Comparison of ENCODE assay signal across 24 cellular contexts in genomic region chr10:88428976-88429375, GRCh38.
"Had no signal": no experiment of that assay in that cellular context is flagged by ENCODE, and none has a peak within 500 bp of the region (broad histone marks: within the 10 kb centered on the region; RNA-seq: fewer than 3 reads in every experiment).

No MANE protein-coding gene starts in this region.

- ATAC-seq: body of pancreas; left lobe of liver; stimulated activated memory B cell treated with anti-CD40 and anti-IgM and Interleukin-4, amounts not matched to agents 10 μg/mL and 1 μg/mL and 100 μg/mL, for 72 hours had no signal

- H3K9me3 ChIP-seq: body of pancreas, esophagus muscularis mucosa, mucosa of descending colon, right lobe of liver, tibial nerve had no signal

- H3K27me3 ChIP-seq: body of pancreas, esophagus muscularis mucosa, hepatocyte, right lobe of liver, tibial nerve had no signal

- H3K36me3 ChIP-seq: esophagus muscularis mucosa, right lobe of liver, tibial nerve had no signal

- H3K4me1 ChIP-seq: body of pancreas, right lobe of liver had no signal

- H3K4me3 ChIP-seq: body of pancreas, esophagus muscularis mucosa, hepatocyte, lung, mucosa of descending colon, right lobe of liver, tibial nerve had no signal

- H3K27ac ChIP-seq: body of pancreas, esophagus muscularis mucosa, hepatocyte, right lobe of liver had no signal

- DNase-seq: activated CD4-positive, alpha-beta T cell treated with anti-CD3 and anti-CD28 coated beads for 4 hours; activated CD4-positive, alpha-beta T cell treated with anti-CD3 and anti-CD28 coated beads, Interleukin-2, amount 50 U/mL, for 48 hours; activated CD8-positive, alpha-beta memory T cell treated with anti-CD3 and anti-CD28 coated beads for 24 hours; activated effector memory CD4-positive, alpha-beta T cell treated with Interleukin-2 at 50 U/mL for 16 hours; activated naive CD4-positive, alpha-beta T cell treated with Interleukin-2 at 50 U/mL for 16 hours; anterior cingulate cortex; body of pancreas; dermis blood vessel endothelial cell; effector CD4-positive, alpha-beta T cell; foreskin melanocyte; kidney; mucosa of descending colon; right lobe of liver; stimulated activated CD4-positive, alpha-beta T cell treated with anti-CD3 and anti-CD28 coated beads, Interleukin-1b, Interleukin-23, amount 100 ng/mL, for 48 hours; stimulated activated CD4-positive, alpha-beta T cell treated with anti-CD3 and anti-CD28 coated beads, Interleukin-4, amount 100 ng/mL, for 4 hours; stimulated activated CD8-positive, alpha-beta memory T cell treated with anti-CD3 and anti-CD28 coated beads, Interleukin-4, amount 100 ng/mL, for 48 hours had no signal

- FAIRE-seq: colon, kidney, small intestine had no signal
